In genomic region chr3:8835385-8835784, GRCh38 we compare ENCODE assay signal across 18 cellular contexts.
DNase-seq lines count a peak whose midpoint lies in the region; FAIRE-seq and TF ChIP-seq lines count a peak whose summit lies in the region.
"Had no signal": no experiment of that assay in that cellular context is flagged by ENCODE, and none has a peak within 500 bp of the region (broad histone marks: within the 10 kb centered on the region; RNA-seq: fewer than 3 reads in every experiment).

No MANE protein-coding gene starts in this region.

- TF ChIP-seq CTCF in endodermal cell (conservative IDR thresholded peaks at IDR 0.05) (no peak), testis (IDR thresholded peaks at IDR 0.05) (no peak), progenitor cell of endocrine pancreas (IDR thresholded peaks at IDR 0.05; ENCODE audit: unreplicated experiment) (no peak)

- no peak overlapping the region for H3K4ac ChIP-seq in mesenchymal stem cell (ENCODE audit: low read depth in 1 of 2, low read length in 2 of 2)

- H3K4me3 Mint-ChIP-seq in endodermal cell (no peak overlapping the region), progenitor cell of endocrine pancreas (ENCODE audit: low read depth) (no peak overlapping the region)
- H3K4me3 Mint-ChIP-seq: CD14-positive monocyte; CD8-positive, alpha-beta T cell had no signal

- H3K27me3 ChIP-seq in endodermal cell (ENCODE audit: control insufficient read depth, insufficient read depth, low read length, poor library complexity, severe bottlenecking) (no peaks in the 10 kb centered on the region), mesenchymal stem cell (ENCODE audit: control insufficient read depth in 1 of 2, insufficient read depth in 1 of 2, low read length in 2 of 2) (peaks cover 0 to 3% of the 10 kb centered on the region in 2 experiments), small intestine (ENCODE audit: control insufficient read depth in 2 of 2, insufficient read depth in 2 of 2, low read length in 2 of 2) (no peaks in the 10 kb centered on the region), testis (no peaks in the 10 kb centered on the region)

- no peak overlapping the region for H3K23ac ChIP-seq in mesenchymal stem cell (ENCODE audit: low read length in 2 of 2)

- H2AFZ ChIP-seq in mesenchymal stem cell (ENCODE audit: low read depth, low read length), result no peak overlapping the region

- H3K27me3 Mint-ChIP-seq in endodermal cell (ENCODE audit: insufficient read depth) (peaks cover 6% of the 10 kb centered on the region), progenitor cell of endocrine pancreas (no peaks in the 10 kb centered on the region)

- H3K36me3 ChIP-seq in endodermal cell (ENCODE audit: control insufficient read depth, insufficient read depth, low read length), result no peaks in the 10 kb centered on the region
- no peaks in the 10 kb centered on the region for H3K36me3 ChIP-seq in mesenchymal stem cell (ENCODE audit: control insufficient read depth in 1 of 2, insufficient read depth in 2 of 2, low read depth in 1 of 2, low read length in 2 of 2)
- no peaks in the 10 kb centered on the region for H3K36me3 ChIP-seq in small intestine (ENCODE audit: control insufficient read depth in 2 of 2, insufficient read depth in 2 of 2, low read length in 2 of 2)
- H3K36me3 ChIP-seq in testis (ENCODE audit: low read depth, missing control alignments), result no peaks in the 10 kb centered on the region

- no peak overlapping the region for H4K8ac ChIP-seq in mesenchymal stem cell (ENCODE audit: low read length)

- H3K79me1 ChIP-seq in mesenchymal stem cell (replicated peaks; ENCODE audit: low read length, poor library complexity, severe bottlenecking), result no peaks in the 10 kb centered on the region

- no peak overlapping the region for H2AK5ac ChIP-seq in mesenchymal stem cell (ENCODE audit: low read length, severe bottlenecking)

- H3K9me3 ChIP-seq in endodermal cell (ENCODE audit: control insufficient read depth, low read length) (no peaks in the 10 kb centered on the region), mesenchymal stem cell (ENCODE audit: control insufficient read depth, low read length) (no peaks in the 10 kb centered on the region), small intestine (ENCODE audit: control insufficient read depth, low read depth) (no peaks in the 10 kb centered on the region), testis (no peaks in the 10 kb centered on the region)

- no peak overlapping the region for H3K14ac ChIP-seq in mesenchymal stem cell (ENCODE audit: low read length in 2 of 2)

- H3K18ac ChIP-seq in mesenchymal stem cell (ENCODE audit: low read depth in 1 of 2, low read length in 2 of 2), result no peak overlapping the region

- H3K4me1 Mint-ChIP-seq in endodermal cell (peaks cover under 1% of the 10 kb centered on the region), progenitor cell of endocrine pancreas (ENCODE audit: low read depth) (no peaks in the 10 kb centered on the region)
- H3K4me1 Mint-ChIP-seq: CD14-positive monocyte had no signal

- H3K9ac ChIP-seq in endodermal cell (ENCODE audit: extremely low read depth, low read length, poor library complexity, severe bottlenecking) (no peak overlapping the region), mesenchymal stem cell (ENCODE audit: low read length) (no peak overlapping the region)

- no peaks in the 10 kb centered on the region for H3K4me1 ChIP-seq in endodermal cell (ENCODE audit: control insufficient read depth, insufficient read depth, low read length)
- H3K4me1 ChIP-seq in mesenchymal stem cell (ENCODE audit: control insufficient read depth, insufficient read depth, low read depth, low read length), result peaks cover 4% of the 10 kb centered on the region
- no peaks in the 10 kb centered on the region for H3K4me1 ChIP-seq in small intestine (ENCODE audit: control insufficient read depth in 2 of 2, insufficient read depth in 1 of 2, low read depth in 1 of 2, low read length in 1 of 2)
- no peaks in the 10 kb centered on the region for H3K4me1 ChIP-seq in testis

- 89 to 97% methylated on average over 3 to 4 of the region's 4 CpGs for whole genome bisulfite sequencing in endodermal cell (ENCODE audit: insufficient coverage in 1 of 2, insufficient read length in 1 of 2), 2 experiments
- WGBS in mesenchymal stem cell, result 100% methylated on average over 3 of the region's 4 CpGs
- WGBS in small intestine, 3 donors, result 60 to 65% (median 64%) methylated on average over 4 of the region's 4 CpGs
- WGBS in testis, 2 donors, result 72 to 84% methylated on average over 3 to 4 of the region's 4 CpGs

- no peak for TF ChIP-seq POLR2A in testis (IDR thresholded peaks at IDR 0.05)

- H3K27ac ChIP-seq in endodermal cell (ENCODE audit: low read depth, low read length) (no peak overlapping the region), mesenchymal stem cell (ENCODE audit: low read length, poor library complexity, severe bottlenecking) (no peak overlapping the region), small intestine (ENCODE audit: low read depth in 1 of 2, low read length in 1 of 2) (no peak overlapping the region), testis (no peak overlapping the region)
- H3K27ac ChIP-seq: 22Rv1, HL-60 had no signal

- intact Hi-C loops in testis (cut with DNase I; ENCODE audit: low total_unique reads), result no loop called here

- H2BK15ac ChIP-seq in mesenchymal stem cell (ENCODE audit: low read depth, poor library complexity, severe bottlenecking), result peak overlapping the region; percentile 17

- DNase-seq in DMS 273 (lab: John Stamatoyannopoulos, UW; ENCODE audit: unreplicated experiment), result peak; percentile 50
- DNase-seq in DMS 273 treated with DMSO at 0.1 percent for 48 hours (lab: John Stamatoyannopoulos, UW), result no peak
- DNase-seq in endodermal cell, result peak; percentile 49
- no peak for DNase-seq in mesenchymal stem cell
- peak; percentile 9 for DNase-seq in small intestine
- DNase-seq in stimulated activated CD4-positive, alpha-beta T cell treated with anti-CD3 and anti-CD28 coated beads, Interleukin-2, amount 100 ng/mL, for 48 hours, result no peak
- no peak for DNase-seq in testis
- DNase-seq in progenitor cell of endocrine pancreas (ENCODE audit: low spot score, unreplicated experiment), result no peak
- DNase-seq: CD8-positive, alpha-beta T cell; COR-L47; DMS79 had no signal

- FAIRE-seq in small intestine (lab: Jason Lieb, UNC), result no peak
- FAIRE-seq: GM12878, GM18507, H54 had no signal

- H3K4me2 ChIP-seq in mesenchymal stem cell (ENCODE audit: low read length, poor library complexity, severe bottlenecking), result no peak overlapping the region

- no peak overlapping the region for H2BK12ac ChIP-seq in mesenchymal stem cell (ENCODE audit: low read length in 2 of 2)

- H2BK120ac ChIP-seq in mesenchymal stem cell (ENCODE audit: low read depth, low read length), result no peak overlapping the region

- H3K4me3 ChIP-seq in endodermal cell (ENCODE audit: low read length) (no peak overlapping the region), mesenchymal stem cell (ENCODE audit: insufficient read depth in 1 of 2, low read depth in 1 of 2, low read length in 2 of 2) (no peak overlapping the region), small intestine (ENCODE audit: low read depth in 1 of 2, low read length in 2 of 2) (no peak overlapping the region), testis (no peak overlapping the region)
- H3K4me3 ChIP-seq: GM12878, K562 had no signal

- no peak overlapping the region for H2BK5ac ChIP-seq in mesenchymal stem cell (ENCODE audit: low read depth, low read length, poor library complexity, severe bottlenecking)

- H3K36me3 Mint-ChIP-seq in endodermal cell (ENCODE audit: low read depth) (no peaks in the 10 kb centered on the region), progenitor cell of endocrine pancreas (ENCODE audit: insufficient read depth) (no peaks in the 10 kb centered on the region)
- H3K36me3 Mint-ChIP-seq: CD14-positive monocyte; CD8-positive, alpha-beta T cell had no signal

- no peaks in the 10 kb centered on the region for H3K9me3 Mint-ChIP-seq in endodermal cell
- H3K9me3 Mint-ChIP-seq in progenitor cell of endocrine pancreas (ENCODE audit: low read depth), result no peaks in the 10 kb centered on the region
- H3K9me3 Mint-ChIP-seq: CD14-positive monocyte; CD8-positive, alpha-beta T cell had no signal

- no peak overlapping the region for H3K27ac Mint-ChIP-seq in endodermal cell
- H3K27ac Mint-ChIP-seq in progenitor cell of endocrine pancreas, result no peak overlapping the region
- H3K27ac Mint-ChIP-seq: CD8-positive, alpha-beta T cell had no signal

- H4K91ac ChIP-seq in mesenchymal stem cell (ENCODE audit: low read length), result no peak overlapping the region

Comparison
In these comparisons a context has a peak if more than half of its experiments do, and no peak if none do; other contexts are left out.
1. DNase-seq: peak in DMS 273 (single experiment), endodermal cell (single experiment) and small intestine (single experiment); none in DMS 273 treated with DMSO at 0.1 percent for 48 hours (single experiment), mesenchymal stem cell (single experiment), stimulated activated CD4-positive, alpha-beta T cell treated with anti-CD3 and anti-CD28 coated beads, Interleukin-2, amount 100 ng/mL, for 48 hours (0 of 2), testis (single experiment) and progenitor cell of endocrine pancreas (single experiment).